In genomic region chr10:127910464-127910770, GRCh38 we compare ENCODE assay signal across 24 cellular contexts. TPM values are rescaled to one million over a fixed set of nuclear protein-coding genes. Genes with fewer than 3 reads are reported as not detected.
"Had no signal": no experiment of that assay in that cellular context is flagged by ENCODE, and none has a peak within 500 bp of the region (broad histone marks: within the 10 kb centered on the region; RNA-seq: fewer than 3 reads in every experiment).

No MANE protein-coding gene starts in this region.

- H3K27me3 ChIP-seq: adrenal gland, transverse colon, vagina had no signal

- H3K4me3 ChIP-seq: adrenal gland, coronary artery, esophagus muscularis mucosa, lung, suprapubic skin, transverse colon, vagina had no signal

- FAIRE-seq: endothelial cell of umbilical vein had no signal

- H3K36me3 Mint-ChIP-seq: mesothelial cell of epicardium; natural killer cell treated with Interleukin-12 subunit alpha and Interleukin-12 subunit beta and Interleukin-15 and Interleukin-18, amount 100 ng/mL, for 72 hours had no signal

- H3K4me3 Mint-ChIP-seq: activated CD4-positive, alpha-beta T cell treated with anti-CD3 and anti-CD28 coated beads, Interleukin-2, amount 10 ng/mL, durations not matched to agents 7 days and 5 days; activated CD8-positive, alpha-beta T cell treated with anti-CD3 and anti-CD28 coated beads, Interleukin-2, amount 10 ng/mL, durations not matched to agents 7 days and 5 days; activated naive CD4-positive, alpha-beta T cell treated with anti-CD3 and anti-CD28 coated beads for 36 hours; activated T-cell treated with anti-CD3 and anti-CD28 coated beads, Interleukin-2, amount 50 U/mL, for 24 hours; central memory CD8-positive, alpha-beta T cell; mesothelial cell of epicardium; natural killer cell treated with Interleukin-12 subunit alpha and Interleukin-12 subunit beta and Interleukin-15 and Interleukin-18, amount 100 ng/mL, for 72 hours; stimulated activated naive CD8-positive, alpha-beta T cell treated with anti-CD3 and anti-CD28 coated beads, Interleukin-15, amount 100 ng/mL, for 72 hours had no signal

- H3K9me3 Mint-ChIP-seq: activated CD4-positive, alpha-beta T cell treated with anti-CD3 and anti-CD28 coated beads, Interleukin-2, amount 10 ng/mL, durations not matched to agents 7 days and 5 days; activated naive CD4-positive, alpha-beta T cell treated with anti-CD3 and anti-CD28 coated beads for 36 hours; activated T-cell treated with anti-CD3 and anti-CD28 coated beads, Interleukin-2, amount 50 U/mL, for 24 hours; activated T-helper 2 cell treated with anti-CD3 and anti-CD28 coated beads, Interferon-gamma antibody, Interleukin-2, Interleukin-4, amounts not matched to agents 10 μg/mL and 5 μg/mL and 100 μg/mL, durations not matched to agents 14 hours and 24 hours and 36 hours; central memory CD8-positive, alpha-beta T cell; mesothelial cell of epicardium; natural killer cell treated with Interleukin-12 subunit alpha and Interleukin-12 subunit beta and Interleukin-15 and Interleukin-18, amount 100 ng/mL, for 72 hours; stimulated activated naive CD8-positive, alpha-beta T cell treated with anti-CD3 and anti-CD28 coated beads, Interleukin-15, amount 100 ng/mL, for 72 hours had no signal

- H3K4me1 Mint-ChIP-seq: activated CD4-positive, alpha-beta T cell treated with anti-CD3 and anti-CD28 coated beads, Interleukin-2, amount 10 ng/mL, durations not matched to agents 7 days and 5 days; central memory CD8-positive, alpha-beta T cell; mesothelial cell of epicardium; stimulated activated naive CD8-positive, alpha-beta T cell treated with anti-CD3 and anti-CD28 coated beads, Interleukin-15, amount 100 ng/mL, for 72 hours had no signal

- H3K27ac ChIP-seq: coronary artery, esophagus muscularis mucosa, suprapubic skin, vagina had no signal

- H3K27ac Mint-ChIP-seq: activated CD4-positive, alpha-beta T cell treated with anti-CD3 and anti-CD28 coated beads, Interleukin-2, amount 10 ng/mL, durations not matched to agents 7 days and 5 days; activated CD8-positive, alpha-beta T cell treated with anti-CD3 and anti-CD28 coated beads, Interleukin-2, amount 10 ng/mL, durations not matched to agents 7 days and 5 days; activated naive CD4-positive, alpha-beta T cell treated with anti-CD3 and anti-CD28 coated beads for 36 hours; activated T-cell treated with anti-CD3 and anti-CD28 coated beads, Interleukin-2, amount 50 U/mL, for 24 hours; activated T-helper 2 cell treated with anti-CD3 and anti-CD28 coated beads, Interferon-gamma antibody, Interleukin-2, Interleukin-4, amounts not matched to agents 10 μg/mL and 5 μg/mL and 100 μg/mL, durations not matched to agents 14 hours and 24 hours and 36 hours; mesothelial cell of epicardium; stimulated activated naive CD8-positive, alpha-beta T cell treated with anti-CD3 and anti-CD28 coated beads, Interleukin-15, amount 100 ng/mL, for 72 hours had no signal

- H3K36me3 ChIP-seq: adrenal gland, esophagus muscularis mucosa, suprapubic skin, transverse colon, vagina had no signal

- DNase-seq: activated CD4-positive, alpha-beta T cell treated with anti-CD3 and anti-CD28 coated beads, Interleukin-2, amount 10 ng/mL, durations not matched to agents 7 days and 5 days; activated CD8-positive, alpha-beta T cell treated with anti-CD3 and anti-CD28 coated beads, Interleukin-2, amount 10 ng/mL, durations not matched to agents 7 days and 5 days; activated naive CD4-positive, alpha-beta T cell treated with anti-CD3 and anti-CD28 coated beads for 36 hours; activated T-cell treated with anti-CD3 and anti-CD28 coated beads, Interleukin-2, amount 50 U/mL, for 24 hours; left colon; nucleus accumbens; posterior cingulate gyrus; retina; stimulated activated CD4-positive, alpha-beta T cell treated with anti-CD3 and anti-CD28 coated beads, Interleukin-15, amount 100 ng/mL, for 24 hours; stimulated activated CD4-positive, alpha-beta T cell treated with anti-CD3 and anti-CD28 coated beads, Interleukin-2, amount 100 ng/mL, for 48 hours; stimulated activated naive CD8-positive, alpha-beta T cell treated with anti-CD3 and anti-CD28 coated beads, Interleukin-15, amount 100 ng/mL, for 72 hours; transverse colon had no signal

RNA-seq across cellular contexts. Expression of gene CLRN3, which starts 17.7 kb away (rescaled TPM):
- total RNA-seq: activated CD4-positive, alpha-beta T cell treated with anti-CD3 and anti-CD28 coated beads, Interleukin-2, amount 10 ng/mL, durations not matched to agents 7 days and 5 days; activated CD8-positive, alpha-beta T cell treated with anti-CD3 and anti-CD28 coated beads, Interleukin-2, amount 10 ng/mL, durations not matched to agents 7 days and 5 days; activated naive CD4-positive, alpha-beta T cell treated with anti-CD3 and anti-CD28 coated beads for 36 hours; activated T-helper 2 cell treated with anti-CD3 and anti-CD28 coated beads, Interferon-gamma antibody, Interleukin-2, Interleukin-4, amounts not matched to agents 10 μg/mL and 5 μg/mL and 100 μg/mL, durations not matched to agents 14 hours and 24 hours and 36 hours; endothelial cell of umbilical vein; esophagus muscularis mucosa; lung; mesothelial cell of epicardium; natural killer cell treated with Interleukin-12 subunit alpha and Interleukin-12 subunit beta and Interleukin-15 and Interleukin-18, amount 100 ng/mL, for 72 hours; suprapubic skin; T-helper 1 cell treated with Interleukin-12 subunit alpha and Interleukin-12 subunit beta and Interleukin-4 antibody, amounts not matched to agents 30 ng/mL and 1 ng/mL, for 36 hours; vagina had no signal
- polyA plus RNA-seq: adrenal gland had no signal
